In the genomic region with DNA sequence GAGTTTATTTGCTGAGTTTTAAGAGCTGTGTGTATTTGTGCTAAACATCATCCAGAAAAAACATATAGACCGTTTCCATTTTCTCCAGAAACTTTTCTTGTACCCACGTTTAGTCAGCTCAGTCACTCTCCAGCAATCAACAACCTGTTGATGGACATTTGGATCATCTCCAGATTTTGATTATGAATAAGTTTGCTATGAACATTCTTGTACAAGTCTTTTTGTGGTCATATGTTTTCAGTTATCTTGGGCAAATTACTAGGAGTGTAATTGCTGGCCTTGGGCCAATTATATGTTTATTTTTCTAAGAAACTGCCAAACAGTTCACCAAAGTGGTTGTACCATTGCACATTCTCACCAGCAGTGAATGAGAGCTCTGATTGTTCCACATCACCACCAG, we compare ENCODE assay signal across 27 cellular contexts.
DNase-seq lines count a peak whose midpoint lies in the region; ATAC-seq, FAIRE-seq and TF ChIP-seq lines count a peak whose summit lies in the region.
"Had no signal": no experiment of that assay in that cellular context is flagged by ENCODE, and none has a peak within 500 bp of the region (broad histone marks: within the 10 kb centered on the region; RNA-seq: fewer than 3 reads in every experiment).

No MANE protein-coding gene starts in this region.

- no peaks in the 10 kb centered on the region for H3K36me3 Mint-ChIP-seq in type B pancreatic cell
- H3K36me3 Mint-ChIP-seq: CD4-positive, CD25-positive, alpha-beta regulatory T cell had no signal

- H3K9ac ChIP-seq in endothelial cell of umbilical vein (replicated peaks; ENCODE audit: extremely low read depth, insufficient read depth, low read length): no peak overlapping the region

- H4K20me1 ChIP-seq in endothelial cell of umbilical vein (replicated peaks; ENCODE audit: control insufficient read depth, extremely low read depth, insufficient read depth, low read length): no peaks in the 10 kb centered on the region

- no peaks in the 10 kb centered on the region for H3K9me1 ChIP-seq in endothelial cell of umbilical vein (replicated peaks; ENCODE audit: control insufficient read depth, extremely low read depth, insufficient read depth, low read length)

- no peaks in the 10 kb centered on the region for H3K27me3 Mint-ChIP-seq in type B pancreatic cell
- H3K27me3 Mint-ChIP-seq: CD4-positive, CD25-positive, alpha-beta regulatory T cell had no signal

- intact Hi-C loops in endothelial cell of umbilical vein (cut with micrococcal nuclease): no loop called here

- no peaks in the 10 kb centered on the region for H3K4me1 ChIP-seq in endothelial cell of umbilical vein (ENCODE audit: control insufficient read depth, extremely low read depth, insufficient read depth, low read length)
- H3K4me1 ChIP-seq: BE2C, Caco-2 had no signal

- H3K4me2 ChIP-seq in endothelial cell of umbilical vein (ENCODE audit: insufficient read depth, low read length): no peak overlapping the region
- H3K4me2 ChIP-seq: GM23338 had no signal

- H2AFZ ChIP-seq in endothelial cell of umbilical vein (ENCODE audit: low read depth, low read length): no peak overlapping the region

- peaks cover 11% of the 10 kb centered on the region for H3K9me3 Mint-ChIP-seq in type B pancreatic cell

- H3K4me3 ChIP-seq in endothelial cell of umbilical vein (replicated peaks in 1 of 3; ENCODE audit: insufficient read depth in 1 of 3, low read depth in 1 of 3, low read length in 3 of 3): no peak overlapping the region
- H3K4me3 ChIP-seq: GM23338 had no signal

- ATAC-seq in HG02763 (IDR thresholded peaks at IDR 0.05; ENCODE audit: unreplicated experiment): no peak
- ATAC-seq: GM23338, HCT116 had no signal

- no TSS peak for BruUV-seq in endothelial cell of umbilical vein (replicated peaks; lab: Mats Ljungman, UMichigan)

- H3K27ac ChIP-seq in endothelial cell of umbilical vein (ENCODE audit: insufficient read depth, low read depth, low read length): no peak overlapping the region
- H3K27ac ChIP-seq: HL-60 had no signal

- no peak for TF ChIP-seq CTCF in endothelial cell of umbilical vein (IDR thresholded peaks at IDR 0.05; ENCODE audit: extremely low read depth in 1 of 2, insufficient read depth in 1 of 2, low read depth in 1 of 2, low read length in 2 of 2)
- TF ChIP-seq CTCF in type B pancreatic cell (conservative IDR thresholded peaks at IDR 0.05): no peak

- POLR2A ChIA-PET in endothelial cell of umbilical vein (lab: Charles Lee): no interaction called here

- no peak for FAIRE-seq in endothelial cell of umbilical vein (lab: Jason Lieb, UNC)
- FAIRE-seq: GM12892, GM18507, RCC 7860 had no signal

- no peak overlapping the region for H3K4me3 Mint-ChIP-seq in type B pancreatic cell
- H3K4me3 Mint-ChIP-seq: CD4-positive, CD25-positive, alpha-beta regulatory T cell; GM23338 had no signal

- peak; percentile 2 for DNase-seq in NCI-H748 (lab: John Stamatoyannopoulos, UW; ENCODE audit: unreplicated experiment)
- no peak for DNase-seq in NCI-H748 treated with DMSO at 0.1 percent for 48 hours (lab: John Stamatoyannopoulos, UW)
- peak; percentile 49 for DNase-seq in RPMI7951 (ENCODE audit: low read depth)
- DNase-seq in endothelial cell of umbilical vein (ENCODE audit: low read depth, low spot score): peak; percentile 12
- DNase-seq in iris pigment epithelial cell (ENCODE audit: low read depth): peak; percentile 37
- DNase-seq in type B pancreatic cell (ENCODE audit: extremely low spot score, unreplicated experiment): no peak
- DNase-seq in T-helper 2 cell: no peak
- DNase-seq: 8988T; BE2C; Caco-2; CD4-positive, CD25-positive, alpha-beta regulatory T cell; DMS153; MM.1S; NCI-H1092; NCI-H2081; NCI-H2171 treated with DMSO at 0.1 percent for 48 hours; NCI-H446 treated with DMSO at 0.1 percent for 48 hours; NCI-H69; NK-92 treated with Interleukin-12 subunit alpha and Interleukin-12 subunit beta, amount 100 ng/mL, for 24 hours; SHP77 had no signal

- no peak overlapping the region for H3K27ac Mint-ChIP-seq in type B pancreatic cell
- H3K27ac Mint-ChIP-seq: CD4-positive, CD25-positive, alpha-beta regulatory T cell had no signal

- H3K79me2 ChIP-seq in endothelial cell of umbilical vein (ENCODE audit: control insufficient read depth, insufficient read depth, low read length): no peaks in the 10 kb centered on the region

- CTCF ChIA-PET in endothelial cell of umbilical vein (lab: Charles Lee): no interaction called here

- dilution Hi-C loops in endothelial cell of umbilical vein (cut with MboI; ENCODE audit: extremely low pct_ligation_motif_present, low sequenced_read_pairs): no loop called here

- H3K27me3 ChIP-seq in endothelial cell of umbilical vein (ENCODE audit: control insufficient read depth in 2 of 2, insufficient read depth in 2 of 2, low read length in 2 of 2): no peaks in the 10 kb centered on the region
- H3K27me3 ChIP-seq: BE2C had no signal

- no peaks in the 10 kb centered on the region for H3K4me1 Mint-ChIP-seq in type B pancreatic cell (ENCODE audit: unreplicated experiment)
- H3K4me1 Mint-ChIP-seq: CD4-positive, CD25-positive, alpha-beta regulatory T cell had no signal

- H3K36me3 ChIP-seq in endothelial cell of umbilical vein (ENCODE audit: control insufficient read depth in 2 of 2, extremely low read depth in 1 of 2, insufficient read depth in 2 of 2, low read length in 2 of 2): no peaks in the 10 kb centered on the region
- H3K36me3 ChIP-seq: BE2C had no signal

- no peaks in the 10 kb centered on the region for H3K9me3 ChIP-seq in endothelial cell of umbilical vein (replicated peaks; ENCODE audit: control insufficient read depth, insufficient read depth, low read length)
- H3K9me3 ChIP-seq: BE2C had no signal

- no peak for TF ChIP-seq POLR2A in endothelial cell of umbilical vein (IDR thresholded peaks at IDR 0.05; ENCODE audit: low read depth, low read length)

TF ChIP-seq in endothelial cell of umbilical vein, 7 proteins besides CTCF, POLR2A, EP300 and RAD21:
- no peak for TF ChIP-seq EZH2 (IDR thresholded peaks at IDR 0.05; ENCODE audit: borderline replicate concordance, low read depth, low read length, severe bottlenecking)
- no peak for TF ChIP-seq MYC (IDR thresholded peaks at IDR 0.05; ENCODE audit: low read depth, low read length)
- TF ChIP-seq POLR2AphosphoS5 (IDR thresholded peaks at IDR 0.05; ENCODE audit: insufficient read depth, low read depth, low read length): no peak
- no peak for TF ChIP-seq MAX (IDR thresholded peaks at IDR 0.05; ENCODE audit: insufficient read depth, insufficient read length)
- no peak for TF ChIP-seq FOS (IDR thresholded peaks at IDR 0.05; ENCODE audit: borderline replicate concordance, insufficient read depth, low read length)
- TF ChIP-seq GATA2 (IDR thresholded peaks at IDR 0.05; ENCODE audit: insufficient read depth, insufficient read length, low read depth, low read length): no peak
- TF ChIP-seq JUN (IDR thresholded peaks at IDR 0.05; ENCODE audit: borderline replicate concordance, insufficient read depth, insufficient read length, low read depth): no peak

Comparison
In these comparisons a context has a peak if more than half of its experiments do, and no peak if none do; other contexts are left out.
1. DNase-seq: peak in NCI-H748 (single experiment), RPMI7951 (single experiment), endothelial cell of umbilical vein (single experiment) and iris pigment epithelial cell (single experiment); none in NCI-H748 treated with DMSO at 0.1 percent for 48 hours (single experiment), type B pancreatic cell (single experiment) and T-helper 2 cell (0 of 5).